ENCODE assay signal across 1 cellular context in genomic region chr10:53957401-53957800, GRCh38.
TF ChIP-seq lines count a peak whose summit lies in the region.

No MANE protein-coding gene starts in this region.

TF ChIP-seq in GM23338, 12 proteins besides CTCF, POLR2A, EP300 and RAD21 (continued from another document):
- TF ChIP-seq CREB1 (CRISPR knock-in tag; IDR thresholded peaks at IDR 0.05; ENCODE audit: low read depth): no peak
- TF ChIP-seq ZNF462 (CRISPR knock-in tag; IDR thresholded peaks at IDR 0.05): no peak
- no peak for TF ChIP-seq ZNF114 (CRISPR knock-in tag; IDR thresholded peaks at IDR 0.05)
- no peak for TF ChIP-seq EZH2phosphoT487 (IDR thresholded peaks at IDR 0.05; ENCODE audit: unreplicated experiment)
- no peak for TF ChIP-seq ETS1 (IDR thresholded peaks at IDR 0.05)
- TF ChIP-seq JUNB (IDR thresholded peaks at IDR 0.05; ENCODE audit: unreplicated experiment): no peak
- no peak for TF ChIP-seq STAT1 (IDR thresholded peaks at IDR 0.05; ENCODE audit: unreplicated experiment)
- TF ChIP-seq EZH2 (IDR thresholded peaks at IDR 0.05; ENCODE audit: low read depth, unreplicated experiment): no peak
- no peak for TF ChIP-seq ZNF331 (CRISPR knock-in tag; IDR thresholded peaks at IDR 0.05; ENCODE audit: low read depth)
- TF ChIP-seq POLR2AphosphoS5 (IDR thresholded peaks at IDR 0.05; ENCODE audit: low read depth): no peak
